In genomic region chr1:15885701-15886612, GRCh38 we compare ENCODE assay signal across 8 cellular contexts. TPM values are rescaled to one million over a fixed set of nuclear protein-coding genes. Genes with fewer than 3 reads are reported as not detected.
DNase-seq lines count a peak whose midpoint lies in the region; ATAC-seq, FAIRE-seq and TF ChIP-seq lines count a peak whose summit lies in the region.

No MANE protein-coding gene starts in this region.

- H3K9me3 Mint-ChIP-seq in activated naive CD4-positive, alpha-beta T cell treated with anti-CD3 and anti-CD28 coated beads, Interleukin-2, amount 50 U/mL, for 72 hours = no peaks in the 10 kb centered on the region
- no peaks in the 10 kb centered on the region for H3K9me3 Mint-ChIP-seq in natural killer cell

- TF ChIP-seq CTCF in natural killer cell (IDR thresholded peaks at IDR 0.05) (no peak), thyroid gland (IDR thresholded peaks at IDR 0.05) (peak in 2 of 6 experiments; percentile 6 to 18)

- H3K9me3 ChIP-seq in thyroid gland = no peaks in the 10 kb centered on the region

- intact Hi-C loops in natural killer cell (cut with micrococcal nuclease) = loop anchor here (5.0 kb wide), 2 partner anchors 34 to 54 kb away; no protein-coding TSS in a partner anchor
- intact Hi-C loops in thyroid gland (cut with DNase I) = no loop called here

- no peak overlapping the region for H3K27ac Mint-ChIP-seq in activated naive CD4-positive, alpha-beta T cell treated with anti-CD3 and anti-CD28 coated beads, Interleukin-2, amount 50 U/mL, for 72 hours
- H3K27ac Mint-ChIP-seq in natural killer cell = peak overlapping the region; percentile 64 to 76

- peak overlapping the region; percentile 78 to 95 (median 88) for H3K27ac ChIP-seq in thyroid gland

- H3K27me3 Mint-ChIP-seq in natural killer cell (ENCODE audit: low read depth in 2 of 2) = no peaks in the 10 kb centered on the region

- H3K36me3 Mint-ChIP-seq in activated naive CD4-positive, alpha-beta T cell treated with anti-CD3 and anti-CD28 coated beads, Interleukin-2, amount 50 U/mL, for 72 hours = peaks cover 0 to 6% of the 10 kb centered on the region in 2 donors
- H3K36me3 Mint-ChIP-seq in natural killer cell = no peaks in the 10 kb centered on the region

- H3K4me3 Mint-ChIP-seq in natural killer cell = peak overlapping the region; percentile 43

- H3K4me1 ChIP-seq in thyroid gland = peaks cover 43 to 58% of the 10 kb centered on the region in 2 donors

- H3K27me3 ChIP-seq in thyroid gland = no peaks in the 10 kb centered on the region

- no peaks in the 10 kb centered on the region for H3K36me3 ChIP-seq in thyroid gland

- DNase-seq in NCI-H69 (lab: John Stamatoyannopoulos, UW) (peak; percentile 89), frontal cortex (ENCODE audit: low spot score in 2 of 2) (peak; percentile 56 to 82), natural killer cell (peak; percentile 48), thyroid gland (peak; percentile 99)
- DNase-seq in activated naive CD4-positive, alpha-beta T cell treated with anti-CD3 and anti-CD28 coated beads, Interleukin-2, amount 50 U/mL, for 72 hours (ENCODE audit: low spot score in 2 of 2) = peak in 1 of 2 donors; percentile 21

- TF ChIP-seq POLR2A in thyroid gland (IDR thresholded peaks at IDR 0.05) = peak in 1 of 2 donors; percentile 69

- WGBS in thyroid gland, 2 donors = 5 to 7% methylated on average over 14 of the region's 14 CpGs

- H3K4me1 Mint-ChIP-seq in natural killer cell = peaks cover 49 to 57% of the 10 kb centered on the region in 2 donors

- FAIRE-seq in G401.6 (lab: Jason Lieb, UNC) = peak; percentile 49
- FAIRE-seq in frontal cortex (lab: Jason Lieb, UNC) = peak; percentile 21

- H3K4me3 ChIP-seq in thyroid gland (replicated peaks in 1 of 3) = peak overlapping the region in 1 of 3 donors; percentile 24

- ATAC-seq in HG03432 (IDR thresholded peaks at IDR 0.05; ENCODE audit: unreplicated experiment) (peak; percentile 65), natural killer cell (peak; percentile 57 to 72 (median 58)), GM19395 (IDR thresholded peaks at IDR 0.05; ENCODE audit: unreplicated experiment) (no peak)
- ATAC-seq in activated naive CD4-positive, alpha-beta T cell treated with anti-CD3 and anti-CD28 coated beads, Interleukin-2, amount 50 U/mL, for 72 hours = peak; percentile 56 to 63

RNA-seq across cellular contexts. Expression of gene SPEN, which starts 38.5 kb away (rescaled TPM):
- 10 to 100 TPM; 52.1 to 63.4 TPM for total RNA-seq in activated naive CD4-positive, alpha-beta T cell treated with anti-CD3 and anti-CD28 coated beads, Interleukin-2, amount 50 U/mL, for 72 hours
- total RNA-seq in frontal cortex (58.3 TPM), natural killer cell (100 to 1,000 TPM in 2 of 3 donors, 10 to 100 TPM in 1; 98.1 to 114 (median 105) TPM), thyroid gland (10 to 100 TPM; 40.7 to 97.0 (median 57.3) TPM)

Comparison
In these comparisons a context has a peak if more than half of its experiments do, and no peak if none do; other contexts are left out.
1. H3K27ac Mint-ChIP-seq: peak in natural killer cell (2 of 2); none in activated naive CD4-positive, alpha-beta T cell treated with anti-CD3 and anti-CD28 coated beads, Interleukin-2, amount 50 U/mL, for 72 hours (0 of 2).